In genomic region chr2:239654266-239654665, GRCh38 we compare ENCODE assay signal across 23 cellular contexts.
"Had no signal": no experiment of that assay in that cellular context is flagged by ENCODE, and none has a peak within 500 bp of the region (broad histone marks: within the 10 kb centered on the region; RNA-seq: fewer than 3 reads in every experiment).

No MANE protein-coding gene starts in this region.

- H3K9me3 ChIP-seq: colonic mucosa, esophagus squamous epithelium, gastrocnemius medialis, left lung, lower lobe of right lung, mucosa of descending colon had no signal

- H3K4me3 ChIP-seq: colonic mucosa, esophagus squamous epithelium, gastrocnemius medialis, heart right ventricle, left lung, lower lobe of right lung, mucosa of descending colon had no signal

- H3K27me3 ChIP-seq: colonic mucosa had no signal

- H3K36me3 ChIP-seq: colonic mucosa, esophagus squamous epithelium, gastrocnemius medialis, heart right ventricle, left lung, lower lobe of right lung had no signal

- H3K4me3 Mint-ChIP-seq: dendritic cell treated with granulocyte-macrophage colony-stimulating factor and Interleukin-4, amounts not matched to agents 40 ng/mL and 50 ng/mL, for 4 days; effector memory CD8-positive, alpha-beta T cell; endodermal cell; mesothelial cell of epicardium had no signal

- H3K36me3 Mint-ChIP-seq: mesothelial cell of epicardium had no signal

- H3K27ac Mint-ChIP-seq: dendritic cell treated with granulocyte-macrophage colony-stimulating factor and Interleukin-4, amounts not matched to agents 40 ng/mL and 50 ng/mL, for 4 days; effector memory CD8-positive, alpha-beta T cell; endodermal cell; mesothelial cell of epicardium had no signal

- H3K27ac ChIP-seq: colonic mucosa, epithelial cell of prostate, esophagus squamous epithelium, gastrocnemius medialis, heart right ventricle, left lung, lower lobe of right lung had no signal

- ATAC-seq: effector memory CD8-positive, alpha-beta T cell; esophagus mucosa; gastrocnemius medialis; heart right ventricle; left cardiac atrium; left lung; left ventricle myocardium superior; lower lobe of right lung; mucosa of descending colon had no signal

- H3K4me1 Mint-ChIP-seq: endodermal cell, mesothelial cell of epicardium had no signal

- DNase-seq: colonic mucosa; cortex of kidney; effector CD8-positive, alpha-beta T cell; effector memory CD8-positive, alpha-beta T cell; erythroblast; esophagus squamous epithelium; foreskin fibroblast; foreskin melanocyte; gastrocnemius medialis; glutamatergic neuron; heart right ventricle; hippocampal formation; left cardiac atrium; left lung; left ventricle myocardium superior; lower lobe of right lung; mesenchymal stem cell; mucosa of descending colon had no signal
